In genomic region chr4:184705692-184706091, GRCh38 we compare ENCODE assay signal across 23 cellular contexts. TPM values are rescaled to one million over a fixed set of nuclear protein-coding genes. Genes with fewer than 3 reads are reported as not detected.
DNase-seq lines count a peak whose midpoint lies in the region; ATAC-seq and TF ChIP-seq lines count a peak whose summit lies in the region.
"Had no signal": no experiment of that assay in that cellular context is flagged by ENCODE, and none has a peak within 500 bp of the region (broad histone marks: within the 10 kb centered on the region; RNA-seq: fewer than 3 reads in every experiment).

No MANE protein-coding gene starts in this region.

- H3K4me2 ChIP-seq in MM.1S (ENCODE audit: low read depth, low read length), result peak overlapping the region; percentile 70

- H3K27ac ChIP-seq in MM.1S (ENCODE audit: low read length), result peak overlapping the region; percentile 66; the same call in 1 of the 2 replicates
- H3K27ac ChIP-seq: 22Rv1, gastrocnemius medialis, SJSA1, uterus, VCaP had no signal

- H3K27me3 ChIP-seq in MM.1S (replicated peaks; ENCODE audit: insufficient read depth, low read length), result no peaks in the 10 kb centered on the region
- H3K27me3 ChIP-seq: gastrocnemius medialis, SJSA1, uterus had no signal

- peaks cover 93% of the 10 kb centered on the region for H3K36me3 Mint-ChIP-seq in activated T-helper 17 cell treated with anti-CD3 and anti-CD28 coated beads, Interleukin-2, amount 50 U/mL, for 72 hours (ENCODE audit: low read depth)

- H3K9me2 ChIP-seq in MM.1S (replicated peaks; ENCODE audit: insufficient read depth, low read length), result no peaks in the 10 kb centered on the region

- H3K9me3 ChIP-seq in MM.1S (replicated peaks; ENCODE audit: insufficient read depth, low read length), result no peaks in the 10 kb centered on the region
- H3K9me3 ChIP-seq: gastrocnemius medialis, SJSA1, uterus had no signal

- peak overlapping the region; percentile 22 for H3K4me3 Mint-ChIP-seq in activated T-helper 17 cell treated with anti-CD3 and anti-CD28 coated beads, Interleukin-2, amount 50 U/mL, for 72 hours
- H3K4me3 Mint-ChIP-seq: activated naive CD4-positive, alpha-beta T cell treated with anti-CD3 and anti-CD28 coated beads, Interleukin-2, amount 50 U/mL, for 24 hours had no signal

- ATAC-seq in activated CD4-positive, CD25-positive, alpha-beta regulatory T cell treated with anti-CD3 and anti-CD28 coated beads, Interleukin-2, amount 50 U/mL, for 24 hours, result peak; percentile 75 to 85
- ATAC-seq in GM18867 (IDR thresholded peaks at IDR 0.05; ENCODE audit: unreplicated experiment) (peak; percentile 84), HG03565 (IDR thresholded peaks at IDR 0.05; ENCODE audit: unreplicated experiment) (no peak)
- ATAC-seq in activated T-helper 17 cell treated with anti-CD3 and anti-CD28 coated beads, Interleukin-2, amount 50 U/mL, for 72 hours (replicated peaks), result peak; percentile 88
- ATAC-seq: esophagus mucosa, gastrocnemius medialis, K562 had no signal

- H3K27ac Mint-ChIP-seq in activated T-helper 17 cell treated with anti-CD3 and anti-CD28 coated beads, Interleukin-2, amount 50 U/mL, for 72 hours, result peak overlapping the region; percentile 36
- H3K27ac Mint-ChIP-seq: activated naive CD4-positive, alpha-beta T cell treated with anti-CD3 and anti-CD28 coated beads, Interleukin-2, amount 50 U/mL, for 24 hours had no signal

- H3F3A ChIP-seq in MM.1S (ENCODE audit: insufficient read depth, low read length), result peaks cover 6% of the 10 kb centered on the region

- H3K4me3 ChIP-seq in MM.1S (ENCODE audit: low read length) (no peak overlapping the region), foreskin fibroblast (ENCODE audit: low read depth in 1 of 2, low read length in 2 of 2) (no peak overlapping the region)
- H3K4me3 ChIP-seq: gastrocnemius medialis, K562, SJSA1, uterus had no signal

- peaks cover 14% of the 10 kb centered on the region for H3K4me1 Mint-ChIP-seq in activated T-helper 17 cell treated with anti-CD3 and anti-CD28 coated beads, Interleukin-2, amount 50 U/mL, for 72 hours

- H3K36me3 ChIP-seq in MM.1S (replicated peaks; ENCODE audit: insufficient read depth, low read length), result peaks cover 16% of the 10 kb centered on the region; the same call in 1 of the 2 replicates
- H3K36me3 ChIP-seq: gastrocnemius medialis, uterus had no signal

- H3K79me2 ChIP-seq in MM.1S (ENCODE audit: low read length), result peaks cover 42% of the 10 kb centered on the region

- H2AFZ ChIP-seq in MM.1S (ENCODE audit: low read length), result no peak overlapping the region

- H4K20me1 ChIP-seq in MM.1S (ENCODE audit: insufficient read depth, low read length), result no peaks in the 10 kb centered on the region; the same call in 1 of the 2 replicates

- H3K4me1 ChIP-seq in MM.1S (ENCODE audit: low read length), result peaks cover 19% of the 10 kb centered on the region
- H3K4me1 ChIP-seq: gastrocnemius medialis, SJSA1, uterus had no signal

- no peaks in the 10 kb centered on the region for H3K27me3 Mint-ChIP-seq in activated T-helper 17 cell treated with anti-CD3 and anti-CD28 coated beads, Interleukin-2, amount 50 U/mL, for 72 hours
- H3K27me3 Mint-ChIP-seq: activated naive CD4-positive, alpha-beta T cell treated with anti-CD3 and anti-CD28 coated beads, Interleukin-2, amount 50 U/mL, for 24 hours had no signal

- no peak for DNase-seq in activated CD4-positive, CD25-positive, alpha-beta regulatory T cell treated with anti-CD3 and anti-CD28 coated beads, Interleukin-2, amount 50 U/mL, for 72 hours
- DNase-seq in MM.1S (peak; percentile 85), foreskin fibroblast (no peak), kidney glomerular epithelial cell (lab: John Stamatoyannopoulos, UW) (no peak)
- DNase-seq: AML-193; DMS79; effector CD4-positive, alpha-beta T cell; gastrocnemius medialis; mammary epithelial cell; NCI-H1694 treated with DMSO at 0.1 percent for 48 hours; NCI-H345; NCI-H82; uterus had no signal

- H3K9me3 Mint-ChIP-seq in activated T-helper 17 cell treated with anti-CD3 and anti-CD28 coated beads, Interleukin-2, amount 50 U/mL, for 72 hours, result no peaks in the 10 kb centered on the region
- H3K9me3 Mint-ChIP-seq: activated naive CD4-positive, alpha-beta T cell treated with anti-CD3 and anti-CD28 coated beads, Interleukin-2, amount 50 U/mL, for 24 hours had no signal

- H3K9ac ChIP-seq in MM.1S (ENCODE audit: low read length), result no peak overlapping the region; the same call in 1 of the 2 replicates

- no peak for TF ChIP-seq CTCF in MM.1S (IDR thresholded peaks at IDR 0.05; ENCODE audit: low read length)
- TF ChIP-seq CTCF in foreskin fibroblast (IDR thresholded peaks at IDR 0.05; ENCODE audit: low read depth, low read length), result no peak

RNA-seq across cellular contexts. Expression of gene CENPU, which starts 28.2 kb away (rescaled TPM):
- total RNA-seq in activated T-helper 17 cell treated with anti-CD3 and anti-CD28 coated beads, Interleukin-2, amount 50 U/mL, for 72 hours, result 10 to 100 TPM; 48.6 to 66.4 TPM

RNA-seq across cellular contexts. Expression of gene PRIMPOL, which starts 56.2 kb away (rescaled TPM):
- 10 to 100 TPM; 17.0 to 23.6 TPM for total RNA-seq in activated T-helper 17 cell treated with anti-CD3 and anti-CD28 coated beads, Interleukin-2, amount 50 U/mL, for 72 hours

RNA-seq across cellular contexts. Expression of gene CASP3, which starts 56.4 kb away (rescaled TPM):
- 10 to 100 TPM; 65.2 to 84.9 TPM for total RNA-seq in activated T-helper 17 cell treated with anti-CD3 and anti-CD28 coated beads, Interleukin-2, amount 50 U/mL, for 72 hours
